1 cellular context compared by ENCODE assay signal in the genomic region with DNA sequence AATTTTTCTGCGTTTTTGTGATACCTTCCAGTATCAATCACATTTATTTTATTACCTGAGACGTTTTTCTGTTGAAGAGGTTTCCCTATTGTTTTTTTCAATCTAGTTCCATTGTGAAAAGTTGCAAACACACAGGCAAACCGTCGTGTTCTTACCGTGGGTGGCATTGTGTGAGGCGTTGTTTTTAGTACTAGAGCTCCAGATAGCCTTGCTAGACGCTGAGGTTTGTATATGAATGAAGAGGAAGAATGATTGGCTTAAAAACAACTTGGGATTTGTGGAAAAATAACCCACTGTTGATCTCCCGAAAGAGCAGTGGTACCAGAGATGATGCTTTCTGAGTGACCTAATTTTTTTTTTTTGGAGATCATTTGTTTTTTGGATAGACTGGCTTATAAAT.
TF ChIP-seq lines count a peak whose summit lies in the region.

No MANE protein-coding gene starts in this region.

TF ChIP-seq in IMR-90, 13 proteins besides CTCF, POLR2A, EP300 and RAD21:
- TF ChIP-seq, protein P1, sequence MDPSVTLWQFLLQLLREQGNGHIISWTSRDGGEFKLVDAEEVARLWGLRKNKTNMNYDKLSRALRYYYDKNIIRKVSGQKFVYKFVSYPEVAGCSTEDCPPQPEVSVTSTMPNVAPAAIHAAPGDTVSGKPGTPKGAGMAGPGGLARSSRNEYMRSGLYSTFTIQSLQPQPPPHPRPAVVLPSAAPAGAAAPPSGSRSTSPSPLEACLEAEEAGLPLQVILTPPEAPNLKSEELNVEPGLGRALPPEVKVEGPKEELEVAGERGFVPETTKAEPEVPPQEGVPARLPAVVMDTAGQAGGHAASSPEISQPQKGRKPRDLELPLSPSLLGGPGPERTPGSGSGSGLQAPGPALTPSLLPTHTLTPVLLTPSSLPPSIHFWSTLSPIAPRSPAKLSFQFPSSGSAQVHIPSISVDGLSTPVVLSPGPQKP (IDR thresholded peaks at IDR 0.05; ENCODE audit: borderline replicate concordance, low read depth, low read length): no peak
- TF ChIP-seq MAZ (IDR thresholded peaks at IDR 0.05; ENCODE audit: borderline replicate concordance, low read depth, low read length) (no peak), MAFK (IDR thresholded peaks at IDR 0.05; ENCODE audit: low read depth, low read length) (no peak)
- TF ChIP-seq, protein P2, sequence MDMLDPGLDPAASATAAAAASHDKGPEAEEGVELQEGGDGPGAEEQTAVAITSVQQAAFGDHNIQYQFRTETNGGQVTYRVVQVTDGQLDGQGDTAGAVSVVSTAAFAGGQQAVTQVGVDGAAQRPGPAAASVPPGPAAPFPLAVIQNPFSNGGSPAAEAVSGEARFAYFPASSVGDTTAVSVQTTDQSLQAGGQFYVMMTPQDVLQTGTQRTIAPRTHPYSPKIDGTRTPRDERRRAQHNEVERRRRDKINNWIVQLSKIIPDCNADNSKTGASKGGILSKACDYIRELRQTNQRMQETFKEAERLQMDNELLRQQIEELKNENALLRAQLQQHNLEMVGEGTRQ (IDR thresholded peaks at IDR 0.05; ENCODE audit: low read depth, low read length): no peak
TF ChIP-seq in IMR-90: peak in this region for 0.
